In genomic region chr13:110318920-110319319, GRCh38 we compare ENCODE assay signal across 2 cellular contexts.
TF ChIP-seq lines count a peak whose summit lies in the region.

No MANE protein-coding gene starts in this region.

TF ChIP-seq in A549, 52 proteins besides CTCF, POLR2A, EP300 and RAD21:
- no peak for TF ChIP-seq ZFP36 (IDR thresholded peaks at IDR 0.05; ENCODE audit: borderline replicate concordance, partially characterized antibody)
- TF ChIP-seq NFE2L2 (conservative IDR thresholded peaks at IDR 0.05; ENCODE audit: low read length), result no peak
- no peak for TF ChIP-seq GATA3 (IDR thresholded peaks at IDR 0.05; ENCODE audit: borderline replicate concordance)
- no peak for TF ChIP-seq ESRRA (IDR thresholded peaks at IDR 0.05; ENCODE audit: borderline replicate concordance, low read length)
- no peak for TF ChIP-seq HMGXB4 (CRISPR knock-in tag; IDR thresholded peaks at IDR 0.05; ENCODE audit: borderline replicate concordance)
- no peak for TF ChIP-seq MAX (IDR thresholded peaks at IDR 0.05)
- no peak for TF ChIP-seq CBX2 (IDR thresholded peaks at IDR 0.05; ENCODE audit: borderline replicate concordance, low read depth)
- TF ChIP-seq RCOR1 (IDR thresholded peaks at IDR 0.05; ENCODE audit: low read depth, low read length), result no peak
- no peak for TF ChIP-seq CHD4 (IDR thresholded peaks at IDR 0.05; ENCODE audit: borderline replicate concordance)
- no peak for TF ChIP-seq HES2 (IDR thresholded peaks at IDR 0.05)
- TF ChIP-seq NPAS2 (CRISPR knock-in tag; IDR thresholded peaks at IDR 0.05; ENCODE audit: borderline replicate concordance), result no peak
- no peak for TF ChIP-seq E2F6 (IDR thresholded peaks at IDR 0.05; ENCODE audit: borderline replicate concordance, low read depth)
- no peak for TF ChIP-seq ELK1 (IDR thresholded peaks at IDR 0.05; ENCODE audit: low read depth, low read length)

TF ChIP-seq in IMR-90, 13 proteins besides CTCF, POLR2A, EP300 and RAD21:
- TF ChIP-seq ELK1 (IDR thresholded peaks at IDR 0.05; ENCODE audit: borderline replicate concordance, low read depth, low read length), result no peak
- no peak for TF ChIP-seq MAFK (IDR thresholded peaks at IDR 0.05; ENCODE audit: low read depth, low read length)
- no peak for TF ChIP-seq MAZ (IDR thresholded peaks at IDR 0.05; ENCODE audit: borderline replicate concordance, low read depth, low read length)
- no peak for TF ChIP-seq USF2 (IDR thresholded peaks at IDR 0.05; ENCODE audit: low read depth, low read length)
- TF ChIP-seq SMC3 (IDR thresholded peaks at IDR 0.05; ENCODE audit: low read depth, low read length), result no peak
- no peak for TF ChIP-seq MXI1 (IDR thresholded peaks at IDR 0.05; ENCODE audit: borderline replicate concordance, low read depth, low read length)
- TF ChIP-seq RFX5 (IDR thresholded peaks at IDR 0.05; ENCODE audit: low read depth, low read length), result no peak
- TF ChIP-seq BHLHE40 (IDR thresholded peaks at IDR 0.05; ENCODE audit: low read depth, low read length), result no peak
- TF ChIP-seq CHD1 (IDR thresholded peaks at IDR 0.05; ENCODE audit: low read depth, low read length), result no peak
- TF ChIP-seq CEBPB (IDR thresholded peaks at IDR 0.05; ENCODE audit: low read depth, low read length), result no peak
- TF ChIP-seq FOS (IDR thresholded peaks at IDR 0.05; ENCODE audit: low read depth, low read length), result no peak
- TF ChIP-seq NFE2L2 (IDR thresholded peaks at IDR 0.05; ENCODE audit: low read depth, low read length), result no peak
TF ChIP-seq in IMR-90: peak in this region for 0.
